ENCODE assay signal across 10 cellular contexts in the genomic region with DNA sequence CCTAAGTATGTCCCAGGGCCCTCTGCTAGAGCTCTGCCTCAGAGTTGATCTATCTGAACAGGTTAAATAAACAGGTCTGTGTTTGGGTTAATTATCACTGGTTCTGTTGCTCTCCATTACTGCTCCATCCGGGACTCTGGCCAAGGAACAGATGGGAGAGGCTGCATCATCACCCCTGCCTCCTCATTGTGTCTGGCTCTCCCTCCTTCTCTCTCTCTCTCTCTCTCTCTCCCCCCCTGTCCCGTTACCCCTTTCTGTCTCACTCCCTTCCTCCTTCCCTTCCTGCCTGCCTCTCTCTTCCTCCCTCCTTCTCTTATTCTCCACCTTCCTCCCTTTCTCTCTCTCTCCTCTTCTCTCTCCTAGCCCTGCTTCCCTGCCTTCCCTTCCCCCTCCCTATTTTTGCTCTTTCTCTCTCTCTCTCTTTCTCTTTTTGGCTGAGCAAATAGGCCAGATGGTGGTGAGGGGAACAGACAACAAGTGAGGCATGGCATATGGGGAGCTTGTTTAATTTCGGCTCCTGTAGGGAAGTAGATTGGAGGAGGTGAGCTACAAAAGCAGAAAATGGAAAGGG.
DNase-seq lines count a peak whose midpoint lies in the region; ATAC-seq and TF ChIP-seq lines count a peak whose summit lies in the region.
"Had no signal": no experiment of that assay in that cellular context is flagged by ENCODE, and none has a peak within 500 bp of the region (broad histone marks: within the 10 kb centered on the region; RNA-seq: fewer than 3 reads in every experiment).

No MANE protein-coding gene starts in this region.

- DNase-seq in DMS153 (lab: John Stamatoyannopoulos, UW) = peak; percentile 87
- DNase-seq in NCI-H446 (lab: John Stamatoyannopoulos, UW) = peak; percentile 93 to 94
- no peak for DNase-seq in esophagus squamous epithelium (lab: John Stamatoyannopoulos, UW)
- peak; percentile 45 to 88 (median 60) for DNase-seq in posterior cingulate gyrus
- no peak for DNase-seq in CD1c-positive myeloid dendritic cell (ENCODE audit: extremely low spot score)
- DNase-seq in central memory CD4-positive, alpha-beta T cell = no peak
- DNase-seq in lower leg skin (ENCODE audit: low spot score in 2 of 2) = no peak
- DNase-seq in natural killer cell = no peak

- no peaks in the 10 kb centered on the region for H3K9me3 ChIP-seq in esophagus squamous epithelium
- H3K9me3 ChIP-seq: tibial artery had no signal

- H3K27ac Mint-ChIP-seq in natural killer cell = no peak overlapping the region

- H3K27ac ChIP-seq in esophagus squamous epithelium = peak overlapping the region in 3 of 4 donors; percentile 53 to 77 (median 57)
- H3K27ac ChIP-seq: SK-N-MC had no signal

- no peaks in the 10 kb centered on the region for H3K9me3 Mint-ChIP-seq in natural killer cell

- no peak for ATAC-seq in natural killer cell

- peaks cover 0 to 2% of the 10 kb centered on the region in 2 donors for H3K27me3 Mint-ChIP-seq in natural killer cell (ENCODE audit: low read depth in 2 of 2)

- intact Hi-C loops in esophagus squamous epithelium (cut with DNase I) = no loop called here
- intact Hi-C loops in posterior cingulate gyrus (cut with DNase I) = no loop called here
- intact Hi-C loops in lower leg skin (cut with DNase I; ENCODE audit: low total_unique reads) = no loop called here
- intact Hi-C loops in natural killer cell (cut with micrococcal nuclease) = no loop called here

- H3K4me3 ChIP-seq in esophagus squamous epithelium (no peak overlapping the region), lower leg skin (ENCODE audit: low read depth, poor library complexity, severe bottlenecking) (no peak overlapping the region)
- H3K4me3 ChIP-seq: SK-N-MC, tibial artery had no signal

- H3K4me1 Mint-ChIP-seq in natural killer cell = peaks cover 21 to 35% of the 10 kb centered on the region in 2 donors

- TF ChIP-seq CTCF in esophagus squamous epithelium (IDR thresholded peaks at IDR 0.05) (no peak), lower leg skin (IDR thresholded peaks at IDR 0.05) (no peak), natural killer cell (IDR thresholded peaks at IDR 0.05) (no peak)

- 47 to 48% methylated on average over 3 of the region's 3 CpGs for WGBS in esophagus squamous epithelium, 2 donors
- WGBS in lower leg skin, 2 donors = 41 to 42% methylated on average over 3 of the region's 3 CpGs

- H3K36me3 ChIP-seq in esophagus squamous epithelium = no peaks in the 10 kb centered on the region
- H3K36me3 ChIP-seq: tibial artery had no signal

- H3K4me3 Mint-ChIP-seq in natural killer cell = no peak overlapping the region

- H3K4me1 ChIP-seq in esophagus squamous epithelium = peaks cover 0 to 43% (median 17%) of the 10 kb centered on the region in 3 donors

- no peaks in the 10 kb centered on the region for H3K36me3 Mint-ChIP-seq in natural killer cell

- TF ChIP-seq POLR2A in esophagus squamous epithelium (IDR thresholded peaks at IDR 0.05) = no peak
- no peak for TF ChIP-seq POLR2A in lower leg skin (IDR thresholded peaks at IDR 0.05)

- H3K27me3 ChIP-seq in esophagus squamous epithelium = no peaks in the 10 kb centered on the region
- H3K27me3 ChIP-seq: tibial artery had no signal

Comparison
In these comparisons a context has a peak if more than half of its experiments do, and no peak if none do; other contexts are left out.
1. DNase-seq: peak in DMS153 (single experiment), NCI-H446 (2 of 2) and posterior cingulate gyrus (10 of 10); none in esophagus squamous epithelium (single experiment), CD1c-positive myeloid dendritic cell (single experiment), central memory CD4-positive, alpha-beta T cell (single experiment), lower leg skin (0 of 2) and natural killer cell (single experiment).